ENCODE assay signal across 10 cellular contexts in the genomic region with DNA sequence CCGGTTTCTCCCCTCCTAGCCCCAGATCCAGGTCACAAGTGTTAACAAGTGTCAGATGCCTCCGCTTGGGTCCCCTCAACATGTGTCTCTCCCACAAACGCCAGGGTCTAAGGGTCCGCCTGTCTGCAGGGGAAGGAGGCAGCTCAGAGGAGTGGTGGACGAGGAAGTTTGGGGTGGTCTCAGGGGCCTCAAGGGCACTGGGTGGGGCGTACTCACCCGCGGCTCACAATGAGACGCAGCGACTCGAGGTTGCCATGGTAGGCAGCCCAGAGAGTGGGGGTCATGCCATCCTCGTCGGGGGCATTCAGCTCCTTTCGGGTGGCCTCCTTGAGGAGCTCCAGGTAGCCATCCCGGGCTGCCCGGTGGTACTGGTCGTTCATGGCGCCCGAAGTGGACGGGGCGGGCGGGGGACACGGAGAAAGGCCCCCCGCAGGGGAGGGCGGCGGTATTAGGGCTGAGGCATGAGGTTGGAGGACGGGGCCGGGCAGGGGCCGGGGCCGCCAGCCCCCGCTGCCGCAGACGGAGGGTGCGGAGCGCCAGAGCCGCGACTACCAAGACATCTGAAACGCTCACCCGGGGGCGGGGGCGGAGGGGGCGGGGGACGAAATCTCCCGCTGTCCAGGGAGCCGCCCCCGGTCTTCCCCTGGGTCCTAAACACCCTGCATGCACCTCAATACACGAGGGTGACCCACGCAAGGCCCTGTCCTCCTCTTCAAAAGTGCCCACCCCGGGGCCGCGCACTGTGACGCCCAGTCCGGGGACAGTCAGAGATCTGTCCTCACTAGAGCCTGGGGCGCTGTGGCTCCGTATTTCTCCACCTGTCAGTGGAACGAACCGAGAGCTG. TPM values are rescaled to one million over a fixed set of nuclear protein-coding genes. Genes with fewer than 3 reads are reported as not detected.
DNase-seq lines count a peak whose midpoint lies in the region; ATAC-seq and TF ChIP-seq lines count a peak whose summit lies in the region.
"Had no signal": no experiment of that assay in that cellular context is flagged by ENCODE, and none has a peak within 500 bp of the region (broad histone marks: within the 10 kb centered on the region; RNA-seq: fewer than 3 reads in every experiment).

A gene (minus strand): TSS at position 562 of the 844 bp plus-strand sequence. CDS start 182 bp downstream, at position 380.

- no peaks in the 10 kb centered on the region for H3K36me3 Mint-ChIP-seq in activated CD4-positive, alpha-beta T cell treated with anti-CD3 and anti-CD28 coated beads for 36 hours (ENCODE audit: low read depth)
- no peaks in the 10 kb centered on the region for H3K36me3 Mint-ChIP-seq in activated naive CD8-positive, alpha-beta T cell treated with anti-CD3 and anti-CD28 coated beads for 36 hours

- H3K27me3 ChIP-seq in iPS-20b (ENCODE audit: insufficient read depth, low read length) (peaks cover 80% of the 10 kb centered on the region), thoracic aorta (replicated peaks; ENCODE audit: insufficient read depth) (peaks cover 4% of the 10 kb centered on the region)

- no peaks in the 10 kb centered on the region for H3K9me3 Mint-ChIP-seq in activated CD4-positive, alpha-beta T cell treated with anti-CD3 and anti-CD28 coated beads for 36 hours (ENCODE audit: low read depth)
- H3K9me3 Mint-ChIP-seq in activated naive CD8-positive, alpha-beta T cell treated with anti-CD3 and anti-CD28 coated beads for 36 hours, result no peaks in the 10 kb centered on the region

- H3K27ac Mint-ChIP-seq in activated CD4-positive, alpha-beta T cell treated with anti-CD3 and anti-CD28 coated beads for 36 hours, result no peak within 1 kb of the TSS
- H3K27ac Mint-ChIP-seq in activated naive CD8-positive, alpha-beta T cell treated with anti-CD3 and anti-CD28 coated beads for 36 hours, result no peak within 1 kb of the TSS

- peak; percentile 49 for ATAC-seq in activated CD4-positive, alpha-beta T cell treated with anti-CD3 and anti-CD28 coated beads for 36 hours
- ATAC-seq in thoracic aorta (ENCODE audit: insufficient number of reproducible peaks, low FRiP score, low read depth), result no peak
- no peak for ATAC-seq in HG03175 (IDR thresholded peaks at IDR 0.05; ENCODE audit: unreplicated experiment)
- ATAC-seq in HG02840 (IDR thresholded peaks at IDR 0.05; ENCODE audit: low FRiP score, unreplicated experiment), result no peak

- no peak for TF ChIP-seq CTCF in thoracic aorta (IDR thresholded peaks at IDR 0.05)

- H3K9ac ChIP-seq in iPS-20b (ENCODE audit: low read depth, low read length), result no peak within 1 kb of the TSS

- H3K27ac ChIP-seq in iPS-20b (ENCODE audit: low read length), result no peak within 1 kb of the TSS
- H3K27ac ChIP-seq in thoracic aorta, result no peak within 1 kb of the TSS

- peak within 1 kb of the TSS; percentile 68 for H3K4me3 ChIP-seq in iPS-20b (ENCODE audit: low read length)
- H3K4me3 ChIP-seq in thoracic aorta, result peak within 1 kb of the TSS; percentile 62

- H3K27me3 Mint-ChIP-seq in activated CD4-positive, alpha-beta T cell treated with anti-CD3 and anti-CD28 coated beads for 36 hours, result peaks cover 37% of the 10 kb centered on the region
- H3K27me3 Mint-ChIP-seq in activated naive CD8-positive, alpha-beta T cell treated with anti-CD3 and anti-CD28 coated beads for 36 hours, result peaks cover 84% of the 10 kb centered on the region

- POLR2A ChIA-PET in activated CD4-positive, alpha-beta T cell treated with anti-CD3 and anti-CD28 coated beads for 36 hours (lab: Charles Lee), result no interaction called here

- no peak for DNase-seq in activated CD4-positive, alpha-beta T cell treated with anti-CD3 and anti-CD28 coated beads for 36 hours
- no peak for DNase-seq in activated CD4-positive, alpha-beta T cell treated with anti-CD3 and anti-CD28 coated beads, Interleukin-2, amount 50 U/mL, for 1 hour
- no peak for DNase-seq in activated naive CD8-positive, alpha-beta T cell treated with anti-CD3 and anti-CD28 coated beads for 36 hours
- DNase-seq in thoracic aorta (ENCODE audit: low spot score), result no peak
- no peak for DNase-seq in germinal center (ENCODE audit: low spot score)

- H3K36me3 ChIP-seq in iPS-20b (ENCODE audit: insufficient read depth, low read depth, low read length), result no peaks in the 10 kb centered on the region
- no peaks in the 10 kb centered on the region for H3K36me3 ChIP-seq in thoracic aorta

- CTCF ChIA-PET in activated CD4-positive, alpha-beta T cell treated with anti-CD3 and anti-CD28 coated beads for 36 hours (lab: Charles Lee), result interaction anchor here (0.9 to 4.1 kb wide), 5 partner anchors 9 to 38 kb away, joined by 3 to 31 read pairs (median 6); no protein-coding TSS in a partner anchor

- peaks cover 3% of the 10 kb centered on the region; the same call in 1 of the 2 replicates for H3K4me1 ChIP-seq in iPS-20b (ENCODE audit: insufficient read depth, low read length)
- peaks cover 18 to 19% of the 10 kb centered on the region in 2 donors for H3K4me1 ChIP-seq in thoracic aorta (ENCODE audit: control insufficient read depth in 1 of 2, low read depth in 2 of 2)

- H3K4me3 Mint-ChIP-seq in activated CD4-positive, alpha-beta T cell treated with anti-CD3 and anti-CD28 coated beads for 36 hours, result no peak within 1 kb of the TSS
- H3K4me3 Mint-ChIP-seq in activated naive CD8-positive, alpha-beta T cell treated with anti-CD3 and anti-CD28 coated beads for 36 hours, result peak within 1 kb of the TSS; percentile 2

- peaks cover 7% of the 10 kb centered on the region for H3K4me1 Mint-ChIP-seq in activated CD4-positive, alpha-beta T cell treated with anti-CD3 and anti-CD28 coated beads for 36 hours
- H3K4me1 Mint-ChIP-seq in activated naive CD8-positive, alpha-beta T cell treated with anti-CD3 and anti-CD28 coated beads for 36 hours, result no peaks in the 10 kb centered on the region

- intact Hi-C loops in activated CD4-positive, alpha-beta T cell treated with anti-CD3 and anti-CD28 coated beads for 36 hours (cut with DNase I, micrococcal nuclease), result loop anchor here (1.0 kb wide), 2 partner anchors 35 to 282 kb away; a partner anchor contains a TSS

- H3K9me3 ChIP-seq in iPS-20b (ENCODE audit: insufficient read depth, low read depth, low read length) (no peaks in the 10 kb centered on the region; the same call in 1 of the 2 replicates), thoracic aorta (no peaks in the 10 kb centered on the region)

RNA-seq across cellular contexts. Expression of the gene that starts here (rescaled TPM):
- not detected for total RNA-seq in activated CD4-positive, alpha-beta T cell treated with anti-CD3 and anti-CD28 coated beads for 36 hours
- total RNA-seq in activated naive CD8-positive, alpha-beta T cell treated with anti-CD3 and anti-CD28 coated beads for 36 hours, result not detected
- total RNA-seq in thoracic aorta, result not detected
- total RNA-seq: Daoy, lung microvascular endothelial cell had no signal

Comparison
In these comparisons a context has a peak if more than half of its experiments do, and no peak if none do; other contexts are left out.
1. Peak in ATAC-seq in activated CD4-positive, alpha-beta T cell treated with anti-CD3 and anti-CD28 coated beads for 36 hours; RNA of the gene not detected or under 1 TPM.